ENCODE assay signal across 9 cellular contexts in genomic region chr2:27078267-27079194, GRCh38. TPM values are rescaled to one million over a fixed set of nuclear protein-coding genes. Genes with fewer than 3 reads are reported as not detected.
DNase-seq lines count a peak whose midpoint lies in the region; ATAC-seq, FAIRE-seq and TF ChIP-seq lines count a peak whose summit lies in the region.
"Had no signal": no experiment of that assay in that cellular context is flagged by ENCODE, and none has a peak within 500 bp of the region (broad histone marks: within the 10 kb centered on the region; RNA-seq: fewer than 3 reads in every experiment).

EMILIN1 (plus strand) TSS chr2:27078615; CDS start chr2:27079066, 451 bp downstream.

- H3K27ac ChIP-seq in adipose tissue (ENCODE audit: low read depth, low read length) (no peak within 1 kb of the TSS), rectal smooth muscle tissue (ENCODE audit: low read depth, low read length) (peak within 1 kb of the TSS; percentile 84), PC-3 (ENCODE audit: low read length) (no peak within 1 kb of the TSS)

- H3K4me2 ChIP-seq in PC-3 (ENCODE audit: low read length), result no peak within 1 kb of the TSS

- H3K9ac ChIP-seq in rectal smooth muscle tissue (ENCODE audit: low read length) (peak within 1 kb of the TSS; percentile 57), PC-3 (ENCODE audit: low read length) (no peak within 1 kb of the TSS)

- H3K4me1 ChIP-seq in rectal smooth muscle tissue (ENCODE audit: control insufficient read depth, insufficient read depth, low read length) (peaks cover 51% of the 10 kb centered on the region), PC-3 (ENCODE audit: insufficient read depth, low read length) (peaks cover 5% of the 10 kb centered on the region; the same call in 1 of the 2 replicates)

- H3K36me3 ChIP-seq in rectal smooth muscle tissue (ENCODE audit: control insufficient read depth, insufficient read depth, low read length) (peaks cover 2% of the 10 kb centered on the region), PC-3 (ENCODE audit: low read depth, low read length) (no peaks in the 10 kb centered on the region)

- peak; percentile 67 to 70 for ATAC-seq in left cardiac atrium
- ATAC-seq in PC-3, result no peak

- no peaks in the 10 kb centered on the region for H3K9me3 ChIP-seq in PC-3 (ENCODE audit: low read length)

- H3K9me2 ChIP-seq in PC-3 (replicated peaks; ENCODE audit: low read length), result no peaks in the 10 kb centered on the region

- H3K27me3 ChIP-seq in rectal smooth muscle tissue (ENCODE audit: control insufficient read depth, insufficient read depth, low read length), result no peaks in the 10 kb centered on the region
- H3K27me3 ChIP-seq in PC-3 (ENCODE audit: low read length), result no peaks in the 10 kb centered on the region

- H3F3A ChIP-seq in PC-3 (ENCODE audit: low read length, unreplicated experiment), result no peaks in the 10 kb centered on the region

- WGBS in adipose tissue, 3 donors, result 26 to 44% (median 27%) methylated on average over 34 to 41 of the region's 41 CpGs

- no peaks in the 10 kb centered on the region for H4K20me1 ChIP-seq in PC-3 (ENCODE audit: low read length)

- FAIRE-seq in urothelium cell line (lab: Jason Lieb, UNC), result no peak

- DNase-seq in EH (ENCODE audit: low read depth), result peak; percentile 98
- peak; percentile 84 for DNase-seq in left cardiac atrium
- no peak for DNase-seq in urothelium cell line (ENCODE audit: low spot score)
- no peak for DNase-seq in SKM-1 treated with dmso at 0.1 percent for 144 hours (lab: John Stamatoyannopoulos, UW; ENCODE audit: unreplicated experiment)
- no peak for DNase-seq in PC-3
- no peak for DNase-seq in DMS114 treated with DMSO at 0.1 percent for 48 hours (lab: John Stamatoyannopoulos, UW; ENCODE audit: unreplicated experiment)
- DNase-seq: activated CD4-positive, alpha-beta T cell treated with anti-CD3 and anti-CD28 coated beads for 48 hours had no signal

- POLR2A ChIA-PET in PC-3 (lab: Charles Lee; ENCODE audit: unreplicated experiment), result no interaction called here

- H3K4me3 ChIP-seq in rectal smooth muscle tissue (ENCODE audit: low read length), result peak within 1 kb of the TSS; percentile 82
- H3K4me3 ChIP-seq in PC-3 (ENCODE audit: low read length), result no peak within 1 kb of the TSS

- intact Hi-C loops in left cardiac atrium (cut with DNase I), result no loop called here
- intact Hi-C loops in PC-3 (cut with micrococcal nuclease), result no loop called here

- CTCF ChIA-PET in PC-3 (lab: Charles Lee), result no interaction called here

- H2AFZ ChIP-seq in PC-3 (ENCODE audit: low read length), result no peak within 1 kb of the TSS

- no peaks in the 10 kb centered on the region for H3K79me2 ChIP-seq in PC-3 (ENCODE audit: low read length)

- no peak for TF ChIP-seq CTCF in PC-3 (conservative IDR thresholded peaks at IDR 0.05; ENCODE audit: low read depth, low read length)

- no TSS peak for BruUV-seq in PC-3 (replicated peaks; lab: Mats Ljungman, UMichigan)

RNA-seq across cellular contexts. Expression of gene EMILIN1, which starts in this region (rescaled TPM):
- polyA plus RNA-seq in adipose tissue, result 10 to 100 TPM in 2 of 3 donors, 1 to 10 TPM in 1; 9.5 to 57.4 (median 33.6) TPM
- total RNA-seq in left cardiac atrium (10 to 100 TPM; 41.1 to 46.6 TPM), PC-3 (2014; rRNA removed) (0.69 and 0.75 TPM in 2 replicates)

Comparison
In these comparisons a context has a peak if more than half of its experiments do, and no peak if none do; other contexts are left out.
1. RNA of gene EMILIN1 (total RNA-seq): 41.1 to 46.6 TPM in left cardiac atrium; 0.69 to 0.75 TPM in PC-3; every median in the first group is over 10 times any median in the second.
2. DNase-seq: peak in EH (single experiment) and left cardiac atrium (single experiment); none in urothelium cell line (single experiment), SKM-1 treated with dmso at 0.1 percent for 144 hours (single experiment), PC-3 (single experiment) and DMS114 treated with DMSO at 0.1 percent for 48 hours (single experiment).